14 cellular contexts compared by ENCODE assay signal in genomic region chr10:113947138-113948011, GRCh38.
DNase-seq lines count a peak whose midpoint lies in the region; ATAC-seq, FAIRE-seq and TF ChIP-seq lines count a peak whose summit lies in the region.
"Had no signal": no experiment of that assay in that cellular context is flagged by ENCODE, and none has a peak within 500 bp of the region (broad histone marks: within the 10 kb centered on the region; RNA-seq: fewer than 3 reads in every experiment).

No MANE protein-coding gene starts in this region.

- H3K27ac ChIP-seq in H1 (ENCODE audit: low read depth, low read length) (no peak overlapping the region), mucosa of rectum (ENCODE audit: low read depth in 2 of 2, low read length in 2 of 2) (peak overlapping the region; percentile 50 to 66)
- H3K27ac ChIP-seq: ovary, uterus had no signal

- H2BK5ac ChIP-seq in H1 (ENCODE audit: low read depth, low read length): no peak overlapping the region

- H3K18ac ChIP-seq in H1 (ENCODE audit: extremely low read depth, low read length): no peak overlapping the region

- H3K4me1 ChIP-seq in Loucy (ENCODE audit: insufficient read depth, low read length, poor library complexity, severe bottlenecking): peaks cover 44% of the 10 kb centered on the region
- no peaks in the 10 kb centered on the region for H3K4me1 ChIP-seq in H1 (replicated peaks in 1 of 4; ENCODE audit: control insufficient read depth in 3 of 4, insufficient read depth in 4 of 4, low read length in 3 of 4)
- peaks cover 14 to 26% of the 10 kb centered on the region in 2 donors for H3K4me1 ChIP-seq in mucosa of rectum (ENCODE audit: control insufficient read depth in 2 of 2, insufficient read depth in 2 of 2, low read length in 2 of 2)
- H3K4me1 ChIP-seq: uterus had no signal

- no peak for TF ChIP-seq RAD21 in H1 (IDR thresholded peaks at IDR 0.05 in 1 of 2, conservative IDR thresholded peaks at IDR 0.05 in 1 of 2; ENCODE audit: low read depth in 2 of 2, low read length in 2 of 2)

- DNase-seq in Caki2 (ENCODE audit: low read depth) (peak; percentile 55), H1 (ENCODE audit: low read depth in 1 of 2, low spot score in 2 of 2) (no peak), GM19240 (ENCODE audit: insufficient read length, low spot score) (no peak), NCI-H1092 treated with DMSO at 0.1 percent for 48 hours (lab: John Stamatoyannopoulos, UW) (no peak)
- DNase-seq: activated CD4-positive, alpha-beta T cell treated with anti-CD3 and anti-CD28 coated beads, Interleukin-2, amount 50 U/mL, for 4 hours; CD4-positive, CD25-positive, alpha-beta regulatory T cell; ovary; SIG-M5; uterus had no signal

- H2AFZ ChIP-seq in Loucy (ENCODE audit: low read length) (peak overlapping the region; percentile 29; the same call in 1 of the 2 replicates), H1 (ENCODE audit: low read length) (peak overlapping the region; percentile 4; the same call in 1 of the 2 replicates)

- H3K4me2 ChIP-seq in Loucy (ENCODE audit: low read depth, low read length, poor library complexity, severe bottlenecking): peak overlapping the region; percentile 74
- H3K4me2 ChIP-seq in H1 (ENCODE audit: insufficient read depth in 1 of 2, low read depth in 2 of 2, low read length in 2 of 2): no peak overlapping the region

- no peak for TF ChIP-seq POLR2A in H1 (IDR thresholded peaks at IDR 0.05; ENCODE audit: control extremely low read depth in 1 of 2, low read depth in 2 of 2, low read length in 2 of 2)

- H3K9me3 ChIP-seq in Loucy (ENCODE audit: insufficient read depth, low read depth, low read length): no peaks in the 10 kb centered on the region
- no peaks in the 10 kb centered on the region for H3K9me3 ChIP-seq in H1 (ENCODE audit: insufficient read depth in 2 of 2, low read depth in 1 of 2, low read length in 1 of 2)
- H3K9me3 ChIP-seq in mucosa of rectum (ENCODE audit: control insufficient read depth in 2 of 2, low read length in 2 of 2): no peaks in the 10 kb centered on the region
- H3K9me3 ChIP-seq: ovary, uterus had no signal

- TF ChIP-seq CTCF in Loucy (conservative IDR thresholded peaks at IDR 0.05; ENCODE audit: low read length) (no peak), H1 (IDR thresholded peaks at IDR 0.05; ENCODE audit: control extremely low read depth in 1 of 3, insufficient read depth in 1 of 3, low read depth in 1 of 3, low read length in 3 of 3) (no peak)

- no peak overlapping the region for H4K91ac ChIP-seq in H1 (replicated peaks; ENCODE audit: insufficient read length, low read length)

- no peak overlapping the region for H4K5ac ChIP-seq in H1 (ENCODE audit: insufficient read length, low read depth, low read length)

- peak overlapping the region; percentile 75 for H3K9ac ChIP-seq in Loucy (ENCODE audit: low read depth, low read length, poor library complexity, severe bottlenecking)
- no peak overlapping the region for H3K9ac ChIP-seq in H1 (replicated peaks in 1 of 4; ENCODE audit: extremely low read depth in 1 of 4, low read depth in 3 of 4, low read length in 3 of 4)
- H3K9ac ChIP-seq in mucosa of rectum (ENCODE audit: low read depth in 1 of 2, low read length in 2 of 2): no peak overlapping the region

- no peaks in the 10 kb centered on the region for H4K20me1 ChIP-seq in Loucy (ENCODE audit: insufficient read depth, low read length, poor library complexity, severe bottlenecking)
- H4K20me1 ChIP-seq in H1 (replicated peaks in 1 of 2; ENCODE audit: control insufficient read depth in 1 of 2, insufficient read depth in 2 of 2, low read length in 2 of 2): no peaks in the 10 kb centered on the region

- ATAC-seq in GM19328 (IDR thresholded peaks at IDR 0.05; ENCODE audit: unreplicated experiment) (no peak), GM19455 (IDR thresholded peaks at IDR 0.05; ENCODE audit: unreplicated experiment) (no peak)

- peaks cover 12% of the 10 kb centered on the region for H3F3A ChIP-seq in Loucy (ENCODE audit: low read depth)

- no peak overlapping the region; the same call in 1 of the 2 replicates for H2BK15ac ChIP-seq in H1 (ENCODE audit: low read length)

- no peak overlapping the region for H2BK20ac ChIP-seq in H1 (ENCODE audit: low read length)

- in situ Hi-C loops in Caki2 (cut with HindIII; ENCODE audit: low pct_unique_long_range_greater_than_20kb, low sequenced_read_pairs): no loop called here

- no peak overlapping the region for H3K23ac ChIP-seq in H1 (ENCODE audit: insufficient read length)

- CTCF ChIA-PET in H1 (lab: Charles Lee; ENCODE audit: partially characterized antibody): interaction anchor here (0.9 to 1.1 kb wide), 3 partner anchors 17 to 135 kb away, joined by 3 read pairs; no protein-coding TSS in a partner anchor

- FAIRE-seq in H1 (lab: Jason Lieb, UNC): no peak
- FAIRE-seq: endometrium had no signal

- no peak overlapping the region; the same call in 1 of the 2 replicates for H4K8ac ChIP-seq in H1 (ENCODE audit: extremely low read depth, insufficient read depth, low read length)

- no peak overlapping the region for H2AK5ac ChIP-seq in H1 (ENCODE audit: low read depth, low read length)

- no peaks in the 10 kb centered on the region for H3K36me3 ChIP-seq in Loucy (ENCODE audit: insufficient read depth, low read length)
- H3K36me3 ChIP-seq in H1 (ENCODE audit: control insufficient read depth in 2 of 4, insufficient read depth in 4 of 4, low read length in 3 of 4): no peaks in the 10 kb centered on the region
- H3K36me3 ChIP-seq in mucosa of rectum (ENCODE audit: control insufficient read depth in 2 of 2, insufficient read depth in 2 of 2, low read length in 2 of 2): no peaks in the 10 kb centered on the region
- H3K36me3 ChIP-seq: ovary, uterus had no signal

- H3K4me3 ChIP-seq in Loucy (ENCODE audit: low read length, poor library complexity, severe bottlenecking): peak overlapping the region; percentile 60
- no peak overlapping the region for H3K4me3 ChIP-seq in H1 (ENCODE audit: extremely low read depth in 1 of 4, insufficient read depth in 2 of 4, low read depth in 3 of 4, low read length in 4 of 4)
- H3K4me3 ChIP-seq in mucosa of rectum (ENCODE audit: low read length in 2 of 2): no peak overlapping the region
- H3K4me3 ChIP-seq: ovary, uterus had no signal

- no peak overlapping the region for H3K4ac ChIP-seq in H1 (replicated peaks; ENCODE audit: insufficient read length, low read depth, low read length)

- no peak for TF ChIP-seq EP300 in H1 (IDR thresholded peaks at IDR 0.05; ENCODE audit: borderline replicate concordance in 1 of 2, low read depth in 2 of 2, low read length in 2 of 2)

- no peaks in the 10 kb centered on the region for H3K9me2 ChIP-seq in Loucy (replicated peaks; ENCODE audit: low read depth, low read length)

- no peak overlapping the region for H2BK12ac ChIP-seq in H1 (ENCODE audit: low read depth, low read length)

- H3K56ac ChIP-seq in H1 (replicated peaks; ENCODE audit: insufficient read length, low read depth, low read length): no peak overlapping the region

- no peak overlapping the region for H3K14ac ChIP-seq in H1 (ENCODE audit: insufficient read length)

- no peaks in the 10 kb centered on the region for H3K79me1 ChIP-seq in H1 (ENCODE audit: low read depth, low read length)

- no peaks in the 10 kb centered on the region for H3K79me2 ChIP-seq in Loucy (ENCODE audit: insufficient read depth, low read length)
- H3K79me2 ChIP-seq in H1 (ENCODE audit: control insufficient read depth in 1 of 2, insufficient read depth in 2 of 2, low read length in 2 of 2): no peaks in the 10 kb centered on the region

- H3K23me2 ChIP-seq in H1 (ENCODE audit: low read depth, low read length): no peaks in the 10 kb centered on the region; the same call in 1 of the 2 replicates

- WGBS in H1 (ENCODE audit: extremely low coverage in 1 of 2, insufficient coverage in 1 of 2, insufficient read length in 1 of 2, insufficient replicate concordance in 2 of 2, low coverage in 1 of 2, low lambda C conversion rate in 2 of 2, missing lambda C conversion rate in 1 of 2), 2 experiments: 90% methylated on average over 13 of the region's 13 CpGs; no CpG with 5 or more reads in 1 of the 2 experiments

- POLR2A ChIA-PET in H1 (lab: Charles Lee; ENCODE audit: partially characterized antibody): interaction anchor here (0.6 to 1.0 kb wide), 2 partner anchors 30 to 99 kb away, joined by 3 read pairs; no protein-coding TSS in a partner anchor

- no peaks in the 10 kb centered on the region for H3K27me3 ChIP-seq in Loucy (ENCODE audit: insufficient read depth, low read length, poor library complexity, severe bottlenecking)
- H3K27me3 ChIP-seq in H1 (replicated peaks in 1 of 4; ENCODE audit: control insufficient read depth in 3 of 4, extremely low read depth in 1 of 4, insufficient read depth in 3 of 4, low read length in 3 of 4): no peaks in the 10 kb centered on the region
- no peaks in the 10 kb centered on the region for H3K27me3 ChIP-seq in mucosa of rectum (ENCODE audit: control insufficient read depth in 2 of 2, insufficient read depth in 2 of 2, low read length in 2 of 2)
- H3K27me3 ChIP-seq: ovary, uterus had no signal

- no peak overlapping the region for H2BK120ac ChIP-seq in H1 (replicated peaks; ENCODE audit: low read depth, low read length)

TF ChIP-seq in H1, 55 proteins besides CTCF, POLR2A, EP300 and RAD21:
- TF ChIP-seq SUZ12 (IDR thresholded peaks at IDR 0.05; ENCODE audit: low read length) (no peak), SP2 (IDR thresholded peaks at IDR 0.05; ENCODE audit: low read length) (no peak), POLR2AphosphoS5 (IDR thresholded peaks at IDR 0.05; ENCODE audit: low read depth, low read length) (no peak), HDAC2 (IDR thresholded peaks at IDR 0.05; ENCODE audit: borderline replicate concordance in 1 of 2, low read depth in 2 of 2, low read length in 2 of 2) (no peak), MAX (IDR thresholded peaks at IDR 0.05) (no peak), RBBP5 (IDR thresholded peaks at IDR 0.05; ENCODE audit: borderline replicate concordance, low read depth, low read length) (no peak)
